In the genomic region with DNA sequence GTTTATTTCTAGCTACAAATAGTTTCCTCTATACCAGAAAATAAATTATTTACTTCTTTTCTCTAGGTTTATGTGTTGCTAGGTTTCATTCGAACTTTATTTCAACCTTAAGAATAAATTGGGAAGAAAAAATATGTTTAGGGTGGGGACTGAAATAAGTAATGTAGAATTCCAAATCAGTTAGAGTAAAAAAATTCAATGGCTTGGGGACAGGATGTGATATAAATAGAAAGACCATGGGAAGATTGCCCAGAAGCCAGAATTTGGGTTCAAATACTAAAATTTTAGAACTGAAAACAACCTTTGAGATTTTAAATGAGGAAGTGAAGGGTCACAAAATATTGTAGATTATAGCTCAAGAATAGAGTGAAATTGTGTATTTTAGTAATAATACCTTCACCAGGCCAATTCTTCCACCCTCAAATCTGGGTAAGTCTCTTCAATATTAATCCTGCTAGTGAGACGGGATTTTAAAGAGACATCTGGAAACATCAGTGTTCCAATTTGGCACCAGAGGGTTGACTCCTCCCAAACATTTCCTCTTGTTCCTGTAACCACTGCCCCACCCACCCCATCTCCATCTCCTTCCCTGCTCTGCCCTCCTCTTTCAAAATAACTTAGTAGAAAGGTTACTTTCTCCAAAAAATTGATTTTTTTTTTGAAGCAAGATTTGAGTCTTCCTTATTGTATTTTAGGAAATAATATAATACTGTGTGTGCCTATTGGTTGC, we compare ENCODE assay signal across 1 cellular context.
TF ChIP-seq lines count a peak whose summit lies in the region.

No MANE protein-coding gene starts in this region.

TF ChIP-seq in GM12878, 131 proteins besides CTCF, POLR2A, EP300 and RAD21 (continued from another document):
- TF ChIP-seq, protein P1, sequence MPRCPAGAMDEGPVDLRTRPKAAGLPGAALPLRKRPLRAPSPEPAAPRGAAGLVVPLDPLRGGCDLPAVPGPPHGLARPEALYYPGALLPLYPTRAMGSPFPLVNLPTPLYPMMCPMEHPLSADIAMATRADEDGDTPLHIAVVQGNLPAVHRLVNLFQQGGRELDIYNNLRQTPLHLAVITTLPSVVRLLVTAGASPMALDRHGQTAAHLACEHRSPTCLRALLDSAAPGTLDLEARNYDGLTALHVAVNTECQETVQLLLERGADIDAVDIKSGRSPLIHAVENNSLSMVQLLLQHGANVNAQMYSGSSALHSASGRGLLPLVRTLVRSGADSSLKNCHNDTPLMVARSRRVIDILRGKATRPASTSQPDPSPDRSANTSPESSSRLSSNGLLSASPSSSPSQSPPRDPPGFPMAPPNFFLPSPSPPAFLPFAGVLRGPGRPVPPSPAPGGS (IDR thresholded peaks at IDR 0.05; ENCODE audit: borderline replicate concordance, insufficient read depth, low read depth, low read length, poor library complexity, severe bottlenecking), result no peak
- no peak for TF ChIP-seq TCF7 (IDR thresholded peaks at IDR 0.05; ENCODE audit: borderline replicate concordance)
- TF ChIP-seq YBX1 (IDR thresholded peaks at IDR 0.05), result no peak
- TF ChIP-seq, protein P2, sequence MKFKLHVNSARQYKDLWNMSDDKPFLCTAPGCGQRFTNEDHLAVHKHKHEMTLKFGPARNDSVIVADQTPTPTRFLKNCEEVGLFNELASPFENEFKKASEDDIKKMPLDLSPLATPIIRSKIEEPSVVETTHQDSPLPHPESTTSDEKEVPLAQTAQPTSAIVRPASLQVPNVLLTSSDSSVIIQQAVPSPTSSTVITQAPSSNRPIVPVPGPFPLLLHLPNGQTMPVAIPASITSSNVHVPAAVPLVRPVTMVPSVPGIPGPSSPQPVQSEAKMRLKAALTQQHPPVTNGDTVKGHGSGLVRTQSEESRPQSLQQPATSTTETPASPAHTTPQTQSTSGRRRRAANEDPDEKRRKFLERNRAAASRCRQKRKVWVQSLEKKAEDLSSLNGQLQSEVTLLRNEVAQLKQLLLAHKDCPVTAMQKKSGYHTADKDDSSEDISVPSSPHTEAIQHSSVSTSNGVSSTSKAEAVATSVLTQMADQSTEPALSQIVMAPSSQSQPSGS (IDR thresholded peaks at IDR 0.05; ENCODE audit: low read length), result no peak
